In the genomic region with DNA sequence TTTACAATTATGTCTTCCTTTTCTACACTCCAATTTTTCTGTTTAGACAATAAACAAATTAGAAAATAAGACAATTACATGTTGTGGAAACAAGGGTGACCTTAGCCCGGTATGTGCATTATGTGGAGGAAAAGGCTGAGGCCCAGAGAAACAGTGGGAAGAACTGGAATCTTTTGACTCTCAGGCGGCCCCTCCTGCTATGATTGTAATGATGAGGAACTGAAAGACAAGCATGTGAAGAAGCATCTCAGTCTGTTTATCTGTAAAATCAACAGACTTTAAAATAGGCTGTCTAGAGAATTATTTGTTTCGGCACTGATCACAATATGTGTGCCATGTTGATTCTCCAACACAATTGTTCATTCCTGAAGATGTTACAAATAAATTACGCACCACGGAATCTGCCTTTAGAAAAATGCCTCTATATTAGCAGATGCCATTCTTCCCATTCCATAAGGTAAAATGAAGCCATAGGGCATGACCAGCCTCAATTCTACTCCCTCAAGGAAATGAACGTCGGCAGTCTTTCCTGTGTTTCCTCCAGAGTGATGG, we compare ENCODE assay signal across 29 cellular contexts.
"Had no signal": no experiment of that assay in that cellular context is flagged by ENCODE, and none has a peak within 500 bp of the region (broad histone marks: within the 10 kb centered on the region; RNA-seq: fewer than 3 reads in every experiment).

No MANE protein-coding gene starts in this region.

- H3K27ac ChIP-seq: adrenal gland, cardiac muscle cell, gastroesophageal sphincter, hepatocyte, left ventricle myocardium inferior, neutrophil, ovary, sigmoid colon, suprapubic skin, tibial nerve, VCaP had no signal

- H3K4me3 Mint-ChIP-seq: activated naive CD4-positive, alpha-beta T cell treated with anti-CD3 and anti-CD28 coated beads for 36 hours; activated naive CD8-positive, alpha-beta T cell treated with anti-CD3 and anti-CD28 coated beads for 36 hours; brain; natural killer cell treated with Interleukin-12 subunit alpha and Interleukin-12 subunit beta and Interleukin-15 and Interleukin-18, amount 100 ng/mL, for 72 hours; stimulated activated naive B cell treated with anti-CD40 and anti-IgM and Interleukin-4, amounts not matched to agents 10 μg/mL and 1 μg/mL and 100 μg/mL, for 72 hours; T-helper 2 cell treated with Interferon-gamma antibody and Interleukin-4, amounts not matched to agents 5 μg/mL and 100 μg/mL, for 36 hours had no signal

- H3K36me3 Mint-ChIP-seq: activated naive CD8-positive, alpha-beta T cell treated with anti-CD3 and anti-CD28 coated beads for 36 hours; brain; natural killer cell treated with Interleukin-12 subunit alpha and Interleukin-12 subunit beta and Interleukin-15 and Interleukin-18, amount 100 ng/mL, for 72 hours; stimulated activated naive B cell treated with anti-CD40 and anti-IgM and Interleukin-4, amounts not matched to agents 10 μg/mL and 1 μg/mL and 100 μg/mL, for 72 hours had no signal

- H3K27me3 ChIP-seq: adrenal gland, cardiac muscle cell, gastroesophageal sphincter, hepatocyte, neutrophil, ovary, sigmoid colon, suprapubic skin, tibial nerve had no signal

- H3K9me3 ChIP-seq: adrenal gland, gastroesophageal sphincter, left ventricle myocardium inferior, ovary, sigmoid colon, suprapubic skin, tibial nerve had no signal

- H3K4me2 ChIP-seq: hepatocyte, smooth muscle cell had no signal

- H3K27ac Mint-ChIP-seq: activated naive CD4-positive, alpha-beta T cell treated with anti-CD3 and anti-CD28 coated beads for 36 hours; activated naive CD8-positive, alpha-beta T cell treated with anti-CD3 and anti-CD28 coated beads for 36 hours; brain; natural killer cell treated with Interleukin-12 subunit alpha and Interleukin-12 subunit beta and Interleukin-15 and Interleukin-18, amount 100 ng/mL, for 72 hours; progenitor cell of endocrine pancreas; stimulated activated naive B cell treated with anti-CD40 and anti-IgM and Interleukin-4, amounts not matched to agents 10 μg/mL and 1 μg/mL and 100 μg/mL, for 72 hours; T-helper 2 cell treated with Interferon-gamma antibody and Interleukin-4, amounts not matched to agents 5 μg/mL and 100 μg/mL, for 36 hours had no signal

- H3K4me1 ChIP-seq: suprapubic skin had no signal

- ATAC-seq: gastroesophageal sphincter; natural killer cell treated with Interleukin-12 subunit alpha and Interleukin-12 subunit beta and Interleukin-15 and Interleukin-18, amount 100 ng/mL, for 72 hours; stimulated activated naive B cell treated with anti-CD40 and anti-IgM and Interleukin-4, amounts not matched to agents 10 μg/mL and 1 μg/mL and 100 μg/mL, for 72 hours had no signal

- H3K36me3 ChIP-seq: adrenal gland, cardiac muscle cell, gastroesophageal sphincter, left ventricle myocardium inferior, neutrophil, ovary, sigmoid colon, suprapubic skin, tibial nerve had no signal

- DNase-seq: activated CD4-positive, alpha-beta T cell treated with anti-CD3 and anti-CD28 coated beads for 4 hours; activated CD4-positive, alpha-beta T cell treated with anti-CD3 and anti-CD28 coated beads, Interleukin-2, amount 50 U/mL, for 4 hours; activated effector memory CD4-positive, alpha-beta T cell treated with Interleukin-2 at 50 U/mL for 16 hours; activated naive CD4-positive, alpha-beta T cell treated with anti-CD3 and anti-CD28 coated beads for 36 hours; activated naive CD8-positive, alpha-beta T cell treated with anti-CD3 and anti-CD28 coated beads for 36 hours; adrenal gland; aorta; islet precursor cell; left ventricle myocardium inferior; mesendoderm; ovary; sigmoid colon; stimulated activated CD4-positive, alpha-beta T cell treated with anti-CD3 and anti-CD28 coated beads, Interleukin-1b, Interleukin-23, amount 100 ng/mL, for 48 hours; stimulated activated CD4-positive, alpha-beta T cell treated with anti-CD3 and anti-CD28 coated beads, Interleukin-4, amount 100 ng/mL, for 4 hours; stimulated activated CD8-positive, alpha-beta memory T cell treated with anti-CD3 and anti-CD28 coated beads, Interleukin-4, amount 100 ng/mL, for 48 hours; stimulated activated naive B cell treated with anti-CD40 and anti-IgM and Interleukin-4, amounts not matched to agents 10 μg/mL and 1 μg/mL and 100 μg/mL, for 72 hours had no signal

- H3K9me3 Mint-ChIP-seq: activated naive CD4-positive, alpha-beta T cell treated with anti-CD3 and anti-CD28 coated beads for 36 hours; activated naive CD8-positive, alpha-beta T cell treated with anti-CD3 and anti-CD28 coated beads for 36 hours; brain; stimulated activated naive B cell treated with anti-CD40 and anti-IgM and Interleukin-4, amounts not matched to agents 10 μg/mL and 1 μg/mL and 100 μg/mL, for 72 hours had no signal

- H3K27me3 Mint-ChIP-seq: brain; natural killer cell treated with Interleukin-12 subunit alpha and Interleukin-12 subunit beta and Interleukin-15 and Interleukin-18, amount 100 ng/mL, for 72 hours; progenitor cell of endocrine pancreas; stimulated activated naive B cell treated with anti-CD40 and anti-IgM and Interleukin-4, amounts not matched to agents 10 μg/mL and 1 μg/mL and 100 μg/mL, for 72 hours had no signal

- H3K4me3 ChIP-seq: adrenal gland, cardiac muscle cell, gastroesophageal sphincter, hepatocyte, left ventricle myocardium inferior, lung, ovary, sigmoid colon, smooth muscle cell, suprapubic skin, tibial nerve had no signal

- H2AFZ ChIP-seq: hepatocyte had no signal
